ENCODE assay signal across 8 cellular contexts in genomic region chr14:102568115-102568614, GRCh38. TPM values are rescaled to one million over a fixed set of nuclear protein-coding genes. Genes with fewer than 3 reads are reported as not detected.
DNase-seq lines count a peak whose midpoint lies in the region; ATAC-seq and TF ChIP-seq lines count a peak whose summit lies in the region.

No MANE protein-coding gene starts in this region.

- H3K27me3 Mint-ChIP-seq in activated CD4-positive, alpha-beta T cell treated with anti-CD3 and anti-CD28 coated beads for 36 hours, result no peaks in the 10 kb centered on the region

- POLR2A ChIA-PET in activated CD4-positive, alpha-beta T cell treated with anti-CD3 and anti-CD28 coated beads for 36 hours (lab: Charles Lee), result no interaction called here

- peak; percentile 74 for ATAC-seq in activated CD4-positive, alpha-beta T cell treated with anti-CD3 and anti-CD28 coated beads for 36 hours

- no peak overlapping the region for H3K4me3 ChIP-seq in HL-60 (replicated peaks; ENCODE audit: insufficient read depth, low read length)
- H3K4me3 ChIP-seq in esophagus (ENCODE audit: low read depth in 1 of 2, low read length in 2 of 2), result no peak overlapping the region

- peaks cover 12% of the 10 kb centered on the region for H3K4me1 Mint-ChIP-seq in activated CD4-positive, alpha-beta T cell treated with anti-CD3 and anti-CD28 coated beads for 36 hours

- TF ChIP-seq CTCF in HL-60 (IDR thresholded peaks at IDR 0.05; ENCODE audit: insufficient read depth, low read length), result no peak

- no peaks in the 10 kb centered on the region for H3K9me3 Mint-ChIP-seq in activated CD4-positive, alpha-beta T cell treated with anti-CD3 and anti-CD28 coated beads for 36 hours (ENCODE audit: low read depth)

- intact Hi-C loops in activated CD4-positive, alpha-beta T cell treated with anti-CD3 and anti-CD28 coated beads for 36 hours (cut with DNase I, micrococcal nuclease), result no loop called here

- peak overlapping the region; percentile 11; the same call in 1 of the 2 replicates for H3K27ac ChIP-seq in HL-60 (replicated peaks)
- H3K27ac ChIP-seq in esophagus (ENCODE audit: low read depth in 2 of 2, low read length in 1 of 2), result peak overlapping the region; percentile 7 to 14

- no peak overlapping the region for H3K4me3 Mint-ChIP-seq in activated CD4-positive, alpha-beta T cell treated with anti-CD3 and anti-CD28 coated beads for 36 hours

- CTCF ChIA-PET in activated CD4-positive, alpha-beta T cell treated with anti-CD3 and anti-CD28 coated beads for 36 hours (lab: Charles Lee), result no interaction called here

- DNase-seq in HL-60 (ENCODE audit: low read depth in 1 of 2, low spot score in 1 of 2), result peak in 1 of 2 experiments; percentile 64
- peak; percentile 42 for DNase-seq in activated CD4-positive, alpha-beta T cell treated with anti-CD3 and anti-CD28 coated beads for 36 hours
- peak; percentile 17 to 26 for DNase-seq in stimulated activated CD4-positive, alpha-beta T cell treated with anti-CD3 and anti-CD28 coated beads, Interleukin-4, amount 100 ng/mL, for 48 hours (ENCODE audit: low read depth in 2 of 2)
- DNase-seq in NCI-H2029 treated with DMSO at 0.1 percent for 48 hours (lab: John Stamatoyannopoulos, UW), result no peak
- DNase-seq in NK-92 treated with Interleukin-12 subunit alpha and Interleukin-12 subunit beta, amount 100 ng/mL, for 24 hours (lab: John Stamatoyannopoulos, UW), result no peak
- no peak for DNase-seq in NCI-H187 (lab: John Stamatoyannopoulos, UW)
- no peak for DNase-seq in hippocampal formation (lab: John Stamatoyannopoulos, UW)

- H3K9me3 ChIP-seq in esophagus (ENCODE audit: control insufficient read depth in 2 of 2, insufficient read depth in 1 of 2, low read depth in 1 of 2, low read length in 1 of 2), result no peaks in the 10 kb centered on the region

- WGBS in esophagus, 2 donors, result 50 to 57% methylated on average over 7 of the region's 7 CpGs

- H3K27me3 ChIP-seq in HL-60 (ENCODE audit: insufficient read depth, poor library complexity, severe bottlenecking) (no peaks in the 10 kb centered on the region), esophagus (ENCODE audit: control insufficient read depth in 1 of 2, insufficient read depth in 2 of 2, low read length in 2 of 2) (no peaks in the 10 kb centered on the region)

- H3K27ac Mint-ChIP-seq in activated CD4-positive, alpha-beta T cell treated with anti-CD3 and anti-CD28 coated beads for 36 hours, result peak overlapping the region; percentile 59

- H3K36me3 ChIP-seq in esophagus (ENCODE audit: control insufficient read depth in 2 of 2, insufficient read depth in 2 of 2, low read length in 1 of 2), result no peaks in the 10 kb centered on the region

- no peaks in the 10 kb centered on the region for H3K36me3 Mint-ChIP-seq in activated CD4-positive, alpha-beta T cell treated with anti-CD3 and anti-CD28 coated beads for 36 hours (ENCODE audit: low read depth)

- no peaks in the 10 kb centered on the region for H3K4me1 ChIP-seq in esophagus (ENCODE audit: control insufficient read depth in 2 of 2, insufficient read depth in 2 of 2, low read length in 1 of 2)

RNA-seq across cellular contexts. Expression of gene RCOR1, which starts 24.3 kb away (rescaled TPM):
- 10 to 100 TPM; 14.8 to 15.3 TPM for total RNA-seq in activated CD4-positive, alpha-beta T cell treated with anti-CD3 and anti-CD28 coated beads for 36 hours
- 10 to 100 TPM; 11.8 to 19.3 TPM for polyA plus RNA-seq in esophagus

RNA-seq across cellular contexts. Expression of gene ANKRD9, which starts 58.6 kb away (rescaled TPM):
- total RNA-seq in activated CD4-positive, alpha-beta T cell treated with anti-CD3 and anti-CD28 coated beads for 36 hours, result 1 to 10 TPM; 4.8 to 9.3 TPM
- polyA plus RNA-seq in esophagus, result 10 to 100 TPM; 12.5 to 12.9 TPM

Comparison
In these comparisons a context has a peak if more than half of its experiments do, and no peak if none do; other contexts are left out.
1. DNase-seq: peak in activated CD4-positive, alpha-beta T cell treated with anti-CD3 and anti-CD28 coated beads for 36 hours (single experiment) and stimulated activated CD4-positive, alpha-beta T cell treated with anti-CD3 and anti-CD28 coated beads, Interleukin-4, amount 100 ng/mL, for 48 hours (2 of 2); none in NCI-H2029 treated with DMSO at 0.1 percent for 48 hours (single experiment), NK-92 treated with Interleukin-12 subunit alpha and Interleukin-12 subunit beta, amount 100 ng/mL, for 24 hours (single experiment), NCI-H187 (0 of 2) and hippocampal formation (0 of 2).